1 cellular context compared by ENCODE assay signal in the genomic region with DNA sequence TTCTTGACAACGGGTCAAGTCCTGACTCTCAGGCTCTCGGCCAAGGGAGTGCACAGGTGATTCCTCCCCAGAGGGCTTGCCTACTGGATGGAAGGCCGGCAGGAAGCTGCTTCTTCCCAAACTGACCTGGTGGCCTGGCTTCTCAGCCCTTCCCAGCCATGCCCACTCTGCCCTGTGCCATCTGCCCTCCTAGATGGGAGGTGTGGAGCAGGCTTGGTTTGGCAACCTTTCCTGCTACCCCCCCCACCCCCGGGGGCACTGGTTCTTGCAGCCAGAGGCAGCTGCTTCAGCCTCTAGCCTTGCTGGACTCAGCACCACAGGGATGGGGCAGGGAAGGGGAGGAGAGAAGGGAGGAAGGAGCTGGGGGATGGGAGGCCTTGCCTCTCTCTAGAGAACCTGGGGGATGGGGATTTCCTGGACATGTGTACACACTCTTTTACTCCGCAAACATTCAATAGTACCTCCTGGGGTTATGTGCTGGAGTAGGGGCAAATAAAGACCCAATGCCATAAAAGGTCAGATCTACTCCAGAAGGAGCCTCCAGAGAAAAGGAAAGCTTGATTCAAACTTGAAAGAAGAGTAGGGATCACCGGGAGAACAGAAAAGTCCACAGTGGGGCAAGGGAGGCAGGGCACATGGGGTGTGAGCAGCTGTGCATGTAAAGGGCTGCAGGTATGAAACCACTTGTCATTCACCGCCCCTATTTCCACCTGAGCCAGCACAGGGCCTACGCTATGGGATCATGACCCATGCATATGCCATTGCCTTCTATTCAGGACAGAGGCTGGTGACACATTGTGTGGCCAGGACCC.
TF ChIP-seq lines count a peak whose summit lies in the region.

No MANE protein-coding gene starts in this region.

TF ChIP-seq in GM23338, 12 proteins besides CTCF, POLR2A, EP300 and RAD21 (continued from another document):
- TF ChIP-seq, protein P1, sequence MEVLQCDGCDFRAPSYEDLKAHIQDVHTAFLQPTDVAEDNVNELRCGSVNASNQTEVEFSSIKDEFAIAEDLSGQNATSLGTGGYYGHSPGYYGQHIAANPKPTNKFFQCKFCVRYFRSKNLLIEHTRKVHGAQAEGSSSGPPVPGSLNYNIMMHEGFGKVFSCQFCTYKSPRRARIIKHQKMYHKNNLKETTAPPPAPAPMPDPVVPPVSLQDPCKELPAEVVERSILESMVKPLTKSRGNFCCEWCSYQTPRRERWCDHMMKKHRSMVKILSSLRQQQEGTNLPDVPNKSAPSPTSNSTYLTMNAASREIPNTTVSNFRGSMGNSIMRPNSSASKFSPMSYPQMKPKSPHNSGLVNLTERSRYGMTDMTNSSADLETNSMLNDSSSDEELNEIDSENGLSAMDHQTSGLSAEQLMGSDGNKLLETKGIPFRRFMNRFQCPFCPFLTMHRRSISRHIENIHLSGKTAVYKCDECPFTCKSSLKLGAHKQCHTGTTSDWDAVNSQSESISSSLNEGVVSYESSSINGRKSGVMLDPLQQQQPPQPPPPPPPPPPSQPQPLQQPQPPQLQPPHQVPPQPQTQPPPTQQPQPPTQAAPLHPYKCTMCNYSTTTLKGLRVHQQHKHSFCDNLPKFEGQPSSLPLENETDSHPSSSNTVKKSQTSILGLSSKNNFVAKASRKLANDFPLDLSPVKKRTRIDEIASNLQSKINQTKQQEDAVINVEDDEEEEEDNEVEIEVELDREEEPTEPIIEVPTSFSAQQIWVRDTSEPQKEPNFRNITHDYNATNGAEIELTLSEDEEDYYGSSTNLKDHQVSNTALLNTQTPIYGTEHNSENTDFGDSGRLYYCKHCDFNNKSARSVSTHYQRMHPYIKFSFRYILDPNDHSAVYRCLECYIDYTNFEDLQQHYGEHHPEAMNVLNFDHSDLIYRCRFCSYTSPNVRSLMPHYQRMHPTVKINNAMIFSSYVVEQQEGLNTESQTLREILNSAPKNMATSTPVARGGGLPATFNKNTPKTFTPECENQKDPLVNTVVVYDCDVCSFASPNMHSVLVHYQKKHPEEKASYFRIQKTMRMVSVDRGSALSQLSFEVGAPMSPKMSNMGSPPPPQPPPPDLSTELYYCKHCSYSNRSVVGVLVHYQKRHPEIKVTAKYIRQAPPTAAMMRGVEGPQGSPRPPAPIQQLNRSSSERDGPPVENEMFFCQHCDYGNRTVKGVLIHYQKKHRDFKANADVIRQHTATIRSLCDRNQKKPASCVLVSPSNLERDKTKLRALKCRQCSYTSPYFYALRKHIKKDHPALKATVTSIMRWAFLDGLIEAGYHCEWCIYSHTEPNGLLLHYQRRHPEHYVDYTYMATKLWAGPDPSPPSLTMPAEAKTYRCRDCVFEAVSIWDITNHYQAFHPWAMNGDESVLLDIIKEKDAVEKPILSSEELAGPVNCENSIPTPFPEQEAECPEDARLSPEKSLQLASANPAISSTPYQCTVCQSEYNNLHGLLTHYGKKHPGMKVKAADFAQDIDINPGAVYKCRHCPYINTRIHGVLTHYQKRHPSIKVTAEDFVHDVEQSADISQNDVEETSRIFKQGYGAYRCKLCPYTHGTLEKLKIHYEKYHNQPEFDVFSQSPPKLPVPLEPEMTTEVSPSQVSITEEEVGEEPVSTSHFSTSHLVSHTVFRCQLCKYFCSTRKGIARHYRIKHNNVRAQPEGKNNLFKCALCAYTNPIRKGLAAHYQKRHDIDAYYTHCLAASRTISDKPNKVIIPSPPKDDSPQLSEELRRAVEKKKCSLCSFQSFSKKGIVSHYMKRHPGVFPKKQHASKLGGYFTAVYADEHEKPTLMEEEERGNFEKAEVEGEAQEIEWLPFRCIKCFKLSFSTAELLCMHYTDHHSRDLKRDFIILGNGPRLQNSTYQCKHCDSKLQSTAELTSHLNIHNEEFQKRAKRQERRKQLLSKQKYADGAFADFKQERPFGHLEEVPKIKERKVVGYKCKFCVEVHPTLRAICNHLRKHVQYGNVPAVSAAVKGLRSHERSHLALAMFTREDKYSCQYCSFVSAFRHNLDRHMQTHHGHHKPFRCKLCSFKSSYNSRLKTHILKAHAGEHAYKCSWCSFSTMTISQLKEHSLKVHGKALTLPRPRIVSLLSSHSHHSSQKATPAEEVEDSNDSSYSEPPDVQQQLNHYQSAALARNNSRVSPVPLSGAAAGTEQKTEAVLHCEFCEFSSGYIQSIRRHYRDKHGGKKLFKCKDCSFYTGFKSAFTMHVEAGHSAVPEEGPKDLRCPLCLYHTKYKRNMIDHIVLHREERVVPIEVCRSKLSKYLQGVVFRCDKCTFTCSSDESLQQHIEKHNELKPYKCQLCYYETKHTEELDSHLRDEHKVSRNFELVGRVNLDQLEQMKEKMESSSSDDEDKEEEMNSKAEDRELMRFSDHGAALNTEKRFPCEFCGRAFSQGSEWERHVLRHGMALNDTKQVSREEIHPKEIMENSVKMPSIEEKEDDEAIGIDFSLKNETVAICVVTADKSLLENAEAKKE (CRISPR knock-in tag; IDR thresholded peaks at IDR 0.05), result no peak
- TF ChIP-seq ZNF114 (CRISPR knock-in tag; IDR thresholded peaks at IDR 0.05) (no peak), EZH2 (IDR thresholded peaks at IDR 0.05; ENCODE audit: low read depth, unreplicated experiment) (no peak), ZNF331 (CRISPR knock-in tag; IDR thresholded peaks at IDR 0.05; ENCODE audit: low read depth) (no peak), CREB1 (CRISPR knock-in tag; IDR thresholded peaks at IDR 0.05; ENCODE audit: low read depth) (no peak), STAT1 (IDR thresholded peaks at IDR 0.05; ENCODE audit: unreplicated experiment) (no peak), POLR2AphosphoS5 (IDR thresholded peaks at IDR 0.05; ENCODE audit: low read depth) (no peak), EZH2phosphoT487 (IDR thresholded peaks at IDR 0.05; ENCODE audit: unreplicated experiment) (no peak), JUNB (IDR thresholded peaks at IDR 0.05; ENCODE audit: unreplicated experiment) (no peak)
- TF ChIP-seq, protein P2, sequence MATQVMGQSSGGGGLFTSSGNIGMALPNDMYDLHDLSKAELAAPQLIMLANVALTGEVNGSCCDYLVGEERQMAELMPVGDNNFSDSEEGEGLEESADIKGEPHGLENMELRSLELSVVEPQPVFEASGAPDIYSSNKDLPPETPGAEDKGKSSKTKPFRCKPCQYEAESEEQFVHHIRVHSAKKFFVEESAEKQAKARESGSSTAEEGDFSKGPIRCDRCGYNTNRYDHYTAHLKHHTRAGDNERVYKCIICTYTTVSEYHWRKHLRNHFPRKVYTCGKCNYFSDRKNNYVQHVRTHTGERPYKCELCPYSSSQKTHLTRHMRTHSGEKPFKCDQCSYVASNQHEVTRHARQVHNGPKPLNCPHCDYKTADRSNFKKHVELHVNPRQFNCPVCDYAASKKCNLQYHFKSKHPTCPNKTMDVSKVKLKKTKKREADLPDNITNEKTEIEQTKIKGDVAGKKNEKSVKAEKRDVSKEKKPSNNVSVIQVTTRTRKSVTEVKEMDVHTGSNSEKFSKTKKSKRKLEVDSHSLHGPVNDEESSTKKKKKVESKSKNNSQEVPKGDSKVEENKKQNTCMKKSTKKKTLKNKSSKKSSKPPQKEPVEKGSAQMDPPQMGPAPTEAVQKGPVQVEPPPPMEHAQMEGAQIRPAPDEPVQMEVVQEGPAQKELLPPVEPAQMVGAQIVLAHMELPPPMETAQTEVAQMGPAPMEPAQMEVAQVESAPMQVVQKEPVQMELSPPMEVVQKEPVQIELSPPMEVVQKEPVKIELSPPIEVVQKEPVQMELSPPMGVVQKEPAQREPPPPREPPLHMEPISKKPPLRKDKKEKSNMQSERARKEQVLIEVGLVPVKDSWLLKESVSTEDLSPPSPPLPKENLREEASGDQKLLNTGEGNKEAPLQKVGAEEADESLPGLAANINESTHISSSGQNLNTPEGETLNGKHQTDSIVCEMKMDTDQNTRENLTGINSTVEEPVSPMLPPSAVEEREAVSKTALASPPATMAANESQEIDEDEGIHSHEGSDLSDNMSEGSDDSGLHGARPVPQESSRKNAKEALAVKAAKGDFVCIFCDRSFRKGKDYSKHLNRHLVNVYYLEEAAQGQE (IDR thresholded peaks at IDR 0.05; ENCODE audit: unreplicated experiment), result no peak
- TF ChIP-seq, protein P3, sequence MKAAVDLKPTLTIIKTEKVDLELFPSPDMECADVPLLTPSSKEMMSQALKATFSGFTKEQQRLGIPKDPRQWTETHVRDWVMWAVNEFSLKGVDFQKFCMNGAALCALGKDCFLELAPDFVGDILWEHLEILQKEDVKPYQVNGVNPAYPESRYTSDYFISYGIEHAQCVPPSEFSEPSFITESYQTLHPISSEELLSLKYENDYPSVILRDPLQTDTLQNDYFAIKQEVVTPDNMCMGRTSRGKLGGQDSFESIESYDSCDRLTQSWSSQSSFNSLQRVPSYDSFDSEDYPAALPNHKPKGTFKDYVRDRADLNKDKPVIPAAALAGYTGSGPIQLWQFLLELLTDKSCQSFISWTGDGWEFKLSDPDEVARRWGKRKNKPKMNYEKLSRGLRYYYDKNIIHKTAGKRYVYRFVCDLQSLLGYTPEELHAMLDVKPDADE (IDR thresholded peaks at IDR 0.05), result no peak
TF ChIP-seq in GM23338: peak in this region for 0.
